12 cellular contexts compared by ENCODE assay signal in genomic region chr9:88536951-88537742, GRCh38. TPM values are rescaled to one million over a fixed set of nuclear protein-coding genes. Genes with fewer than 3 reads are reported as not detected.
DNase-seq lines count a peak whose midpoint lies in the region; ATAC-seq, FAIRE-seq and TF ChIP-seq lines count a peak whose summit lies in the region.
"Had no signal": no experiment of that assay in that cellular context is flagged by ENCODE, and none has a peak within 500 bp of the region (broad histone marks: within the 10 kb centered on the region; RNA-seq: fewer than 3 reads in every experiment).

No MANE protein-coding gene starts in this region.

- H3K27me3 ChIP-seq in astrocyte (ENCODE audit: insufficient read depth, low read length) (no peaks in the 10 kb centered on the region), layer of hippocampus (ENCODE audit: control insufficient read depth, insufficient read depth, low read length) (peaks cover 7% of the 10 kb centered on the region), stomach smooth muscle (ENCODE audit: control insufficient read depth in 1 of 2, insufficient read depth in 2 of 2, low read length in 2 of 2) (peaks cover 2 to 6% of the 10 kb centered on the region in 2 donors)

- H3K4me1 ChIP-seq in astrocyte (ENCODE audit: insufficient read depth, low read length) (peaks cover 42% of the 10 kb centered on the region), stomach smooth muscle (ENCODE audit: control insufficient read depth, insufficient read depth, low read length) (peaks cover 16% of the 10 kb centered on the region)

- intact Hi-C loops in Calu3 (cut with micrococcal nuclease; ENCODE audit: unreplicated experiment): loop anchor here (10.0 kb wide), 1 partner anchor 342 kb away; no protein-coding TSS in a partner anchor

- H2AFZ ChIP-seq in astrocyte (ENCODE audit: low read depth, low read length): peak overlapping the region; percentile 16

- no peak for ATAC-seq in HG03460 (IDR thresholded peaks at IDR 0.05; ENCODE audit: unreplicated experiment)

- H3K9me3 Mint-ChIP-seq in Calu3 (ENCODE audit: low read depth, unreplicated experiment) (no peaks in the 10 kb centered on the region), astrocyte (ENCODE audit: unreplicated experiment) (no peaks in the 10 kb centered on the region)
- H3K9me3 Mint-ChIP-seq: activated CD4-positive, alpha-beta memory T cell treated with anti-CD3 and anti-CD28 coated beads, Interleukin-2, amount 10 ng/mL, durations not matched to agents 7 days and 5 days had no signal

- H3K79me2 ChIP-seq in astrocyte (ENCODE audit: insufficient read depth, low read length): peaks cover 31% of the 10 kb centered on the region

- no peaks in the 10 kb centered on the region for H3K27me3 Mint-ChIP-seq in Calu3 (ENCODE audit: unreplicated experiment)
- H3K27me3 Mint-ChIP-seq in astrocyte (ENCODE audit: low read depth, unreplicated experiment): peaks cover 6% of the 10 kb centered on the region

- no peak for TF ChIP-seq CTCF in Calu3 (IDR thresholded peaks at IDR 0.05; ENCODE audit: unreplicated experiment)
- TF ChIP-seq CTCF in astrocyte (IDR thresholded peaks at IDR 0.05; ENCODE audit: insufficient read depth, low read depth, low read length): no peak

- H3K4me1 Mint-ChIP-seq in Calu3 (ENCODE audit: low read depth, unreplicated experiment) (no peaks in the 10 kb centered on the region), astrocyte (ENCODE audit: low read depth, unreplicated experiment) (peaks cover 15% of the 10 kb centered on the region)

- peak overlapping the region; percentile 91 for H3K4me2 ChIP-seq in astrocyte (ENCODE audit: low read length)

- DNase-seq in Calu3: no peak
- DNase-seq in astrocyte (ENCODE audit: low read depth): peak; percentile 71
- no peak for DNase-seq in NCI-H2196 treated with DMSO at 0.1 percent for 48 hours (lab: John Stamatoyannopoulos, UW; ENCODE audit: unreplicated experiment)
- DNase-seq in NCI-H446 treated with DMSO at 0.1 percent for 48 hours (lab: John Stamatoyannopoulos, UW): no peak
- DNase-seq in NCI-H187 (lab: John Stamatoyannopoulos, UW): no peak
- DNase-seq: stimulated activated naive B cell treated with anti-CD40 and anti-IgM and Interleukin-4, amounts not matched to agents 10 μg/mL and 1 μg/mL and 100 μg/mL, for 72 hours had no signal

- H3K36me3 Mint-ChIP-seq in Calu3 (ENCODE audit: insufficient read depth, unreplicated experiment) (peaks cover 20% of the 10 kb centered on the region), astrocyte (ENCODE audit: low read depth, unreplicated experiment) (peaks cover 10% of the 10 kb centered on the region)

- H3K4me3 Mint-ChIP-seq in Calu3 (ENCODE audit: low read depth, unreplicated experiment) (no peak overlapping the region), astrocyte (ENCODE audit: unreplicated experiment) (peak overlapping the region; percentile 80)
- H3K4me3 Mint-ChIP-seq: activated CD4-positive, alpha-beta memory T cell treated with anti-CD3 and anti-CD28 coated beads, Interleukin-2, amount 10 ng/mL, durations not matched to agents 7 days and 5 days; stimulated activated naive B cell treated with anti-CD40 and anti-IgM and Interleukin-4, amounts not matched to agents 10 μg/mL and 1 μg/mL and 100 μg/mL, for 72 hours had no signal

- H3K27ac Mint-ChIP-seq in Calu3 (ENCODE audit: unreplicated experiment) (no peak overlapping the region), astrocyte (ENCODE audit: unreplicated experiment) (no peak overlapping the region)
- H3K27ac Mint-ChIP-seq: activated CD4-positive, alpha-beta memory T cell treated with anti-CD3 and anti-CD28 coated beads, Interleukin-2, amount 10 ng/mL, durations not matched to agents 7 days and 5 days; stimulated activated naive B cell treated with anti-CD40 and anti-IgM and Interleukin-4, amounts not matched to agents 10 μg/mL and 1 μg/mL and 100 μg/mL, for 72 hours had no signal

- peaks cover 17% of the 10 kb centered on the region for H4K20me1 ChIP-seq in astrocyte (ENCODE audit: insufficient read depth, low read length)

- H3K9ac ChIP-seq in astrocyte (ENCODE audit: low read length) (peak overlapping the region; percentile 21), stomach smooth muscle (ENCODE audit: low read length in 2 of 2) (no peak overlapping the region)

- FAIRE-seq in astrocyte (lab: Jason Lieb, UNC): no peak
- FAIRE-seq: colon, keratinocyte had no signal

- H3K9me3 ChIP-seq in astrocyte (ENCODE audit: insufficient read depth, low read depth, low read length) (no peaks in the 10 kb centered on the region), stomach smooth muscle (ENCODE audit: control insufficient read depth in 2 of 2, low read length in 2 of 2) (no peaks in the 10 kb centered on the region)

- H3K27ac ChIP-seq in astrocyte (ENCODE audit: low read depth, low read length) (peak overlapping the region; percentile 15), layer of hippocampus (ENCODE audit: low read depth, low read length) (peak overlapping the region; percentile 30), stomach smooth muscle (ENCODE audit: low read length) (peak overlapping the region; percentile 18)

- CTCF ChIA-PET in Calu3 (lab: Charles Lee): no interaction called here

- H3K36me3 ChIP-seq in astrocyte (ENCODE audit: insufficient read depth, low read length) (no peaks in the 10 kb centered on the region), stomach smooth muscle (ENCODE audit: control insufficient read depth in 2 of 2, insufficient read depth in 2 of 2, low read length in 2 of 2) (no peaks in the 10 kb centered on the region)

- H3K4me3 ChIP-seq in astrocyte (ENCODE audit: insufficient read depth, low read depth, low read length) (no peak overlapping the region), stomach smooth muscle (ENCODE audit: low read length in 2 of 2) (peak overlapping the region in 1 of 2 donors; percentile 15)

- BruUV-seq in Calu3 (replicated peaks; lab: Mats Ljungman, UMichigan): TSS peak; percentile 45

RNA-seq across cellular contexts. Expression of gene NXNL2, which starts 2.2 kb away (rescaled TPM):
- total RNA-seq in Calu3 (2022) (1.4 TPM in 2 replicates), astrocyte (0.62 and 1.6 TPM in 2 replicates)
- total RNA-seq: activated CD4-positive, alpha-beta memory T cell treated with anti-CD3 and anti-CD28 coated beads, Interleukin-2, amount 10 ng/mL, durations not matched to agents 7 days and 5 days had no signal
